ENCODE assay signal across 13 cellular contexts in genomic region chr10:30111340-30111980, GRCh38. TPM values are rescaled to one million over a fixed set of nuclear protein-coding genes. Genes with fewer than 3 reads are reported as not detected.
DNase-seq lines count a peak whose midpoint lies in the region; FAIRE-seq and TF ChIP-seq lines count a peak whose summit lies in the region.
"Had no signal": no experiment of that assay in that cellular context is flagged by ENCODE, and none has a peak within 500 bp of the region (broad histone marks: within the 10 kb centered on the region; RNA-seq: fewer than 3 reads in every experiment).

No MANE protein-coding gene starts in this region.

- H3K4me1 ChIP-seq in SJSA1 (replicated peaks) = peaks cover 14% of the 10 kb centered on the region
- no peaks in the 10 kb centered on the region for H3K4me1 ChIP-seq in vagina

- H3K27me3 ChIP-seq in SJSA1 (replicated peaks) (no peaks in the 10 kb centered on the region), vagina (no peaks in the 10 kb centered on the region), H7 (ENCODE audit: control insufficient read depth, insufficient read depth, low read length) (no peaks in the 10 kb centered on the region)
- H3K27me3 ChIP-seq: right atrium auricular region, uterus had no signal

- no peak for FAIRE-seq in frontal cortex (lab: Jason Lieb, UNC)

- H3K36me3 ChIP-seq in SJSA1 (no peaks in the 10 kb centered on the region), vagina (no peaks in the 10 kb centered on the region), H7 (replicated peaks; ENCODE audit: control insufficient read depth, insufficient read depth, low read length) (no peaks in the 10 kb centered on the region)
- H3K36me3 ChIP-seq: right atrium auricular region, uterus, WERI-Rb-1 had no signal

- peak overlapping the region; percentile 35 for H3K27ac ChIP-seq in SJSA1
- H3K27ac ChIP-seq in vagina = no peak overlapping the region
- H3K27ac ChIP-seq: right atrium auricular region, WERI-Rb-1 had no signal

- no peak for TF ChIP-seq POLR2A in vagina (IDR thresholded peaks at IDR 0.05)

- intact Hi-C loops in vagina (cut with DNase I) = no loop called here

- H3K4me3 ChIP-seq in SJSA1 (no peak overlapping the region), vagina (no peak overlapping the region), H7 (ENCODE audit: insufficient read depth, low read depth, low read length) (no peak overlapping the region)
- H3K4me3 ChIP-seq: right atrium auricular region, uterus had no signal

- TF ChIP-seq CTCF in vagina (IDR thresholded peaks at IDR 0.05) = no peak

- peak; percentile 91 for DNase-seq in GM04504 (ENCODE audit: low read depth)
- peak in 1 of 2 experiments; percentile 53 for DNase-seq in SJSA1 (ENCODE audit: low read depth in 1 of 2, low spot score in 2 of 2)
- peak; percentile 85 for DNase-seq in fibroblast of peridontal ligament (ENCODE audit: extremely low read depth)
- DNase-seq in superior temporal gyrus (ENCODE audit: extremely low spot score) = peak; percentile 61
- DNase-seq in vagina (ENCODE audit: extremely low spot score in 2 of 2) = no peak
- no peak for DNase-seq in H7
- no peak for DNase-seq in frontal cortex (ENCODE audit: low spot score in 2 of 2)
- DNase-seq: Calu3; nephron progenitor cell; stimulated activated CD4-positive, alpha-beta T cell treated with anti-CD3 and anti-CD28 coated beads, Interleukin-4, amount 100 ng/mL, for 4 hours; uterus; WERI-Rb-1 had no signal

- no peaks in the 10 kb centered on the region for H3K9me3 ChIP-seq in SJSA1 (replicated peaks)
- H3K9me3 ChIP-seq in vagina = no peaks in the 10 kb centered on the region
- H3K9me3 ChIP-seq: right atrium auricular region, uterus had no signal

RNA-seq across cellular contexts. Expression of gene JCAD, which starts 52.1 kb away (rescaled TPM):
- total RNA-seq in SJSA1 (2014; rRNA removed; shearing (Covaris generic)) = 15.6 and 24.9 TPM in 2 replicates
- total RNA-seq in vagina = 40.3 TPM
- 2.5 and 3.9 TPM in 2 replicates for total RNA-seq in H7 (2014; rRNA removed; shearing (Covaris generic))
- 10.2 TPM for total RNA-seq in frontal cortex

Comparison
In these comparisons a context has a peak if more than half of its experiments do, and no peak if none do; other contexts are left out.
1. DNase-seq: peak in GM04504 (single experiment), fibroblast of peridontal ligament (single experiment) and superior temporal gyrus (single experiment); none in vagina (0 of 2), H7 (single experiment) and frontal cortex (0 of 2).